In genomic region chr20:4370856-4371255, GRCh38 we compare ENCODE assay signal across 15 cellular contexts.
"Had no signal": no experiment of that assay in that cellular context is flagged by ENCODE, and none has a peak within 500 bp of the region (broad histone marks: within the 10 kb centered on the region; RNA-seq: fewer than 3 reads in every experiment).

No MANE protein-coding gene starts in this region.

- H3K4me2 ChIP-seq: hepatocyte had no signal

- H3K4me1 ChIP-seq: adrenal gland, colonic mucosa had no signal

- H3K9ac ChIP-seq: SK-N-SH had no signal

- ATAC-seq: left ventricle myocardium superior, sciatic nerve had no signal

- H2AFZ ChIP-seq: hepatocyte had no signal

- H3K36me3 ChIP-seq: adrenal gland, colonic mucosa, spleen, upper lobe of left lung had no signal

- H3K4me3 ChIP-seq: adrenal gland, colonic mucosa, hepatocyte, spleen, upper lobe of left lung had no signal

- H3K27ac ChIP-seq: colonic mucosa, hepatocyte had no signal

- H3K27me3 ChIP-seq: adrenal gland, colonic mucosa, hepatocyte, upper lobe of left lung had no signal

- H3K79me2 ChIP-seq: hepatocyte had no signal

- H3K9me3 ChIP-seq: adrenal gland, colonic mucosa, SK-N-SH, spleen, upper lobe of left lung had no signal

- H3K9me2 ChIP-seq: SK-N-SH had no signal

- DNase-seq: activated CD4-positive, CD25-positive, alpha-beta regulatory T cell; activated effector memory CD4-positive, alpha-beta T cell treated with anti-CD3 and anti-CD28 coated beads, Interleukin-2, amount 50 U/mL, for 16 hours; adrenal gland; caudate nucleus; colonic mucosa; effector CD8-positive, alpha-beta T cell; kidney; left ventricle myocardium superior; mesenchymal stem cell; SK-N-SH; spleen; stimulated activated naive CD4-positive, alpha-beta T cell treated with Interleukin-2 at 50 U/mL for 16 hours; upper lobe of left lung had no signal
